Comparison of ENCODE assay signal across 31 cellular contexts in genomic region chr22:20384865-20385264, GRCh38.
"Had no signal": no experiment of that assay in that cellular context is flagged by ENCODE, and none has a peak within 500 bp of the region (broad histone marks: within the 10 kb centered on the region; RNA-seq: fewer than 3 reads in every experiment).

No MANE protein-coding gene starts in this region.

- DNase-seq: activated B cell treated with CpG ODN at 0.5 μM for 24 hours; activated CD4-positive, alpha-beta T cell treated with anti-CD3 and anti-CD28 coated beads for 48 hours; activated CD4-positive, alpha-beta T cell treated with anti-CD3 and anti-CD28 coated beads, Interleukin-2, amount 50 U/mL, for 1 hour; activated CD4-positive, alpha-beta T cell treated with anti-CD3 and anti-CD28 coated beads, Interleukin-2, amount 50 U/mL, for 48 hours; activated CD8-positive, alpha-beta memory T cell treated with anti-CD3 and anti-CD28 coated beads for 24 hours; activated CD8-positive, alpha-beta T cell treated with anti-CD3 and anti-CD28 coated beads for 36 hours; activated gamma-delta T cell; activated naive CD4-positive, alpha-beta T cell; activated naive CD4-positive, alpha-beta T cell treated with anti-CD3 and anti-CD28 coated beads, Interleukin-2, amount 10 ng/mL, durations not matched to agents 7 days and 5 days; activated naive CD8-positive, alpha-beta T cell treated with anti-CD3 and anti-CD28 coated beads, Interleukin-2, amount 10 ng/mL, durations not matched to agents 7 days and 5 days; activated T-cell treated with anti-CD3 and anti-CD28 coated beads, Interleukin-2, amount 50 U/mL, for 72 hours; central memory CD4-positive, alpha-beta T cell; cerebellar nuclear complex; colonic mucosa; effector CD8-positive, alpha-beta T cell; foreskin keratinocyte; gastrocnemius medialis; glutamatergic neuron; SW 1271; T-helper 1 cell; T-helper 17 cell; T1000; WERI-Rb-1 had no signal

- H3K4me3 Mint-ChIP-seq: activated B cell treated with CpG ODN at 0.5 μM for 24 hours; activated CD8-positive, alpha-beta T cell treated with anti-CD3 and anti-CD28 coated beads for 36 hours; activated naive CD4-positive, alpha-beta T cell treated with anti-CD3 and anti-CD28 coated beads, Interleukin-2, amount 10 ng/mL, durations not matched to agents 7 days and 5 days; activated naive CD8-positive, alpha-beta T cell treated with anti-CD3 and anti-CD28 coated beads, Interleukin-2, amount 10 ng/mL, durations not matched to agents 7 days and 5 days; activated T-cell treated with anti-CD3 and anti-CD28 coated beads, Interleukin-2, amount 50 U/mL, for 72 hours; brain; T-helper 17 cell; T-helper 2 cell treated with Interferon-gamma antibody and Interleukin-4, amounts not matched to agents 5 μg/mL and 100 μg/mL, for 36 hours had no signal

- H3K27ac ChIP-seq: ascending aorta, breast epithelium, cardiac muscle cell, colonic mucosa, foreskin keratinocyte, gastrocnemius medialis, WERI-Rb-1 had no signal

- H3K36me3 Mint-ChIP-seq: activated naive CD4-positive, alpha-beta T cell treated with anti-CD3 and anti-CD28 coated beads, Interleukin-2, amount 10 ng/mL, durations not matched to agents 7 days and 5 days; activated naive CD8-positive, alpha-beta T cell treated with anti-CD3 and anti-CD28 coated beads, Interleukin-2, amount 10 ng/mL, durations not matched to agents 7 days and 5 days; brain had no signal

- H3K27ac Mint-ChIP-seq: activated B cell treated with CpG ODN at 0.5 μM for 24 hours; activated CD8-positive, alpha-beta T cell treated with anti-CD3 and anti-CD28 coated beads for 36 hours; activated naive CD4-positive, alpha-beta T cell treated with anti-CD3 and anti-CD28 coated beads, Interleukin-2, amount 10 ng/mL, durations not matched to agents 7 days and 5 days; activated naive CD4-positive, alpha-beta T cell treated with anti-CD3 and anti-CD28 coated beads, Interleukin-2, amount 50 U/mL, for 72 hours; activated naive CD8-positive, alpha-beta T cell treated with anti-CD3 and anti-CD28 coated beads, Interleukin-2, amount 10 ng/mL, durations not matched to agents 7 days and 5 days; activated T-cell treated with anti-CD3 and anti-CD28 coated beads, Interleukin-2, amount 50 U/mL, for 72 hours; brain; T-helper 17 cell; T-helper 2 cell treated with Interferon-gamma antibody and Interleukin-4, amounts not matched to agents 5 μg/mL and 100 μg/mL, for 36 hours had no signal

- H3K9me3 ChIP-seq: ascending aorta, breast epithelium, colonic mucosa, gastrocnemius medialis had no signal

- H3K4me3 ChIP-seq: ascending aorta, breast epithelium, cardiac muscle cell, colonic mucosa, gastrocnemius medialis had no signal

- H3K36me3 ChIP-seq: ascending aorta, breast epithelium, cardiac muscle cell, colonic mucosa, gastrocnemius medialis, WERI-Rb-1 had no signal

- H3K9me3 Mint-ChIP-seq: activated B cell treated with CpG ODN at 0.5 μM for 24 hours; activated CD8-positive, alpha-beta T cell treated with anti-CD3 and anti-CD28 coated beads for 36 hours; activated naive CD4-positive, alpha-beta T cell treated with anti-CD3 and anti-CD28 coated beads, Interleukin-2, amount 50 U/mL, for 72 hours; activated naive CD8-positive, alpha-beta T cell treated with anti-CD3 and anti-CD28 coated beads, Interleukin-2, amount 10 ng/mL, durations not matched to agents 7 days and 5 days; brain; T-helper 2 cell treated with Interferon-gamma antibody and Interleukin-4, amounts not matched to agents 5 μg/mL and 100 μg/mL, for 36 hours had no signal

- H3K4me1 ChIP-seq: ascending aorta, breast epithelium, colonic mucosa, foreskin keratinocyte, gastrocnemius medialis had no signal

- H3K27me3 ChIP-seq: ascending aorta, breast epithelium, cardiac muscle cell, colonic mucosa had no signal

- H3K27me3 Mint-ChIP-seq: activated CD8-positive, alpha-beta T cell treated with anti-CD3 and anti-CD28 coated beads for 36 hours had no signal

- ATAC-seq: activated CD4-positive, CD25-positive, alpha-beta regulatory T cell treated with anti-CD3 and anti-CD28 coated beads, Interleukin-2, amount 50 U/mL, for 24 hours; activated CD8-positive, alpha-beta T cell treated with anti-CD3 and anti-CD28 coated beads for 36 hours; activated naive CD4-positive, alpha-beta T cell treated with anti-CD3 and anti-CD28 coated beads, Interleukin-2, amount 50 U/mL, for 72 hours; activated T-cell treated with anti-CD3 and anti-CD28 coated beads, Interleukin-2, amount 50 U/mL, for 72 hours; esophagus mucosa; foreskin keratinocyte; gastrocnemius medialis; T-helper 17 cell had no signal

- H3K4me1 Mint-ChIP-seq: activated B cell treated with CpG ODN at 0.5 μM for 24 hours; activated naive CD4-positive, alpha-beta T cell treated with anti-CD3 and anti-CD28 coated beads, Interleukin-2, amount 10 ng/mL, durations not matched to agents 7 days and 5 days; activated naive CD8-positive, alpha-beta T cell treated with anti-CD3 and anti-CD28 coated beads, Interleukin-2, amount 10 ng/mL, durations not matched to agents 7 days and 5 days; brain; T-helper 17 cell had no signal
